22 cellular contexts compared by ENCODE assay signal in the genomic region with DNA sequence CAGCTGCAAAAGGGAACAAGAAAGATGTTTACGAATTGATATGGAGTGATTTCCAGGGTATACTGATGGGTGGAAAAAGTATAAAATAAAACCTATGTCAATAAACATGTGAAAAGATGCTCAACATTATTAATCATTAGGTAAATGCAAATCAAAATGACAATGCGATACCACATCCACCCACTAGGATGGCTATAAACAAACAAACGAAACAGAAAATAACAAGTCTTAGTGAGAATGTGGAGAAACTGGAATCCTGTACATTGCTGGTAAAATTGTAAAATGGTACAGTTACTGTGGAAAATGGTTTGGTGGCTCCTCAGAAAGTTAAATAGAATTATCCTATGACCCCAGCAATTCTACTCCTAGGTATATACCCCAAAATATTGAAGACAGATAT. TPM values are rescaled to one million over a fixed set of nuclear protein-coding genes. Genes with fewer than 3 reads are reported as not detected.
A peak's percentile ranks its signal among the peaks of the same experiment; 100 is the strongest.
DNase-seq lines count a peak whose midpoint lies in the region; ATAC-seq and TF ChIP-seq lines count a peak whose summit lies in the region.
"Had no signal": no experiment of that assay in that cellular context is flagged by ENCODE, and none has a peak within 500 bp of the region (broad histone marks: within the 10 kb centered on the region; RNA-seq: fewer than 3 reads in every experiment).

No MANE protein-coding gene starts in this region.

- intact Hi-C loops in stomach (cut with DNase I; ENCODE audit: low total_unique reads), result no loop called here

- no peaks in the 10 kb centered on the region for H3K79me2 ChIP-seq in KMS-11 (ENCODE audit: insufficient read depth, low read depth)

- TF ChIP-seq CTCF in GM12864 (IDR thresholded peaks at IDR 0.05; ENCODE audit: low read depth, low read length, missing control alignments) (peak; percentile 32), KMS-11 (conservative IDR thresholded peaks at IDR 0.05; ENCODE audit: low read depth, low read length) (peak; percentile 56), epithelial cell of proximal tubule (conservative IDR thresholded peaks at IDR 0.05; ENCODE audit: low read depth, low read length) (peak; percentile 15), retinal pigment epithelial cell (conservative IDR thresholded peaks at IDR 0.05; ENCODE audit: low read depth, low read length) (peak; percentile 14), stomach (IDR thresholded peaks at IDR 0.05) (no peak)

- WGBS in stomach, 5 donors, result 90 to 98% (median 95%) methylated on average over 3 of the region's 3 CpGs

- no peak for TF ChIP-seq POLR2A in stomach (IDR thresholded peaks at IDR 0.05)

- H3K27ac ChIP-seq in KMS-11 (no peak overlapping the region), stomach (no peak overlapping the region)
- H3K27ac ChIP-seq: body of pancreas, neutrophil, psoas muscle had no signal

- no peak for ATAC-seq in HG03565 (IDR thresholded peaks at IDR 0.05; ENCODE audit: unreplicated experiment)
- ATAC-seq: activated naive CD8-positive, alpha-beta T cell treated with anti-CD3 and anti-CD28 coated beads, Interleukin-2, amount 50 U/mL, for 24 hours; body of pancreas; esophagus mucosa; psoas muscle had no signal

- H3K9me3 ChIP-seq in stomach, result no peaks in the 10 kb centered on the region
- H3K9me3 ChIP-seq: body of pancreas, neutrophil, psoas muscle had no signal

- H3K27me3 ChIP-seq in KMS-11 (ENCODE audit: insufficient read depth, low read depth), result no peaks in the 10 kb centered on the region
- H3K27me3 ChIP-seq in stomach, result no peaks in the 10 kb centered on the region
- H3K27me3 ChIP-seq: body of pancreas, neutrophil had no signal

- DNase-seq in GM12864 (ENCODE audit: low read depth), result no peak
- DNase-seq in epithelial cell of proximal tubule (ENCODE audit: low read depth), result no peak
- DNase-seq in retinal pigment epithelial cell (ENCODE audit: low read depth), result no peak
- DNase-seq in NCI-H146 (lab: John Stamatoyannopoulos, UW), result no peak
- DNase-seq in stomach, result no peak
- DNase-seq: activated B cell treated with CpG ODN at 0.5 μM for 24 hours; activated CD4-positive, alpha-beta memory T cell treated with anti-CD3 and anti-CD28 coated beads, Interleukin-2, amount 10 ng/mL, durations not matched to agents 7 days and 5 days; activated gamma-delta T cell treated with Interleukin-2 at 50 U/mL for 16 hours; activated naive CD8-positive, alpha-beta T cell treated with anti-CD3 and anti-CD28 coated beads, Interleukin-2, amount 50 U/mL, for 24 hours; body of pancreas; effector CD4-positive, alpha-beta T cell; H7; NCI-H1092 treated with DMSO at 0.1 percent for 48 hours; NCI-H1930; NCI-H748 treated with DMSO at 0.1 percent for 48 hours; psoas muscle; stimulated activated CD8-positive, alpha-beta memory T cell treated with anti-CD3 and anti-CD28 coated beads, Interleukin-4, amount 100 ng/mL, for 48 hours; SW 1271 had no signal

- H3K4me2 ChIP-seq in KMS-11, result no peak overlapping the region

- TF ChIP-seq EP300 in stomach (IDR thresholded peaks at IDR 0.05), result no peak

- no peak overlapping the region for H3K9ac ChIP-seq in KMS-11

- no peak overlapping the region for H2AFZ ChIP-seq in KMS-11 (ENCODE audit: low read depth)

- no peak overlapping the region for H3K4me3 ChIP-seq in GM12864 (ENCODE audit: low read depth, low read length)
- H3K4me3 ChIP-seq in KMS-11 (IDR thresholded peaks at IDR 0.05; ENCODE audit: insufficient read depth, low read depth, low read length), result no peak overlapping the region
- H3K4me3 ChIP-seq in epithelial cell of proximal tubule (ENCODE audit: low read depth, low read length), result no peak overlapping the region
- no peak overlapping the region for H3K4me3 ChIP-seq in retinal pigment epithelial cell (ENCODE audit: low read length)
- no peak overlapping the region for H3K4me3 ChIP-seq in stomach
- H3K4me3 ChIP-seq: body of pancreas, psoas muscle had no signal

- H3K36me3 ChIP-seq in KMS-11 (ENCODE audit: insufficient read depth), result no peaks in the 10 kb centered on the region
- H3K36me3 ChIP-seq in stomach, result no peaks in the 10 kb centered on the region
- H3K36me3 ChIP-seq: neutrophil had no signal

- H3K4me1 ChIP-seq in KMS-11 (ENCODE audit: low read depth, poor library complexity, severe bottlenecking), result peaks cover 9% of the 10 kb centered on the region
- no peaks in the 10 kb centered on the region for H3K4me1 ChIP-seq in stomach
- H3K4me1 ChIP-seq: body of pancreas, psoas muscle had no signal

- H4K20me1 ChIP-seq in KMS-11 (ENCODE audit: insufficient read depth), result no peaks in the 10 kb centered on the region

RNA-seq across cellular contexts. Expression of a gene that starts 9.5 kb away (rescaled TPM):
- total RNA-seq in epithelial cell of proximal tubule, result 2.2 and 2.5 TPM in 2 replicates
- total RNA-seq in stomach, result under 1 TPM in 1 of 5 donors, not detected in 4; 0.37 TPM
- not detected for polyA plus RNA-seq in stomach
- total RNA-seq: activated B cell treated with CpG ODN at 0.5 μM for 24 hours; activated CD4-positive, alpha-beta memory T cell treated with anti-CD3 and anti-CD28 coated beads, Interleukin-2, amount 10 ng/mL, durations not matched to agents 7 days and 5 days; esophagus mucosa; H7 had no signal

RNA-seq across cellular contexts. Expression of a gene that starts 30.0 kb away (rescaled TPM):
- total RNA-seq in epithelial cell of proximal tubule (45.4 and 62.6 TPM in 2 replicates), stomach (10 to 100 TPM; 13.9 to 33.0 (median 27.8) TPM)
- polyA plus RNA-seq in stomach, result 10 to 100 TPM; 14.4 to 26.5 (median 17.7) TPM

Comparison
In these comparisons a context has a peak if more than half of its experiments do, and no peak if none do; other contexts are left out.
1. CTCF ChIP-seq: peak in GM12864 (single experiment), KMS-11 (single experiment), epithelial cell of proximal tubule (single experiment) and retinal pigment epithelial cell (single experiment); none in stomach (0 of 7).